In the genomic region with DNA sequence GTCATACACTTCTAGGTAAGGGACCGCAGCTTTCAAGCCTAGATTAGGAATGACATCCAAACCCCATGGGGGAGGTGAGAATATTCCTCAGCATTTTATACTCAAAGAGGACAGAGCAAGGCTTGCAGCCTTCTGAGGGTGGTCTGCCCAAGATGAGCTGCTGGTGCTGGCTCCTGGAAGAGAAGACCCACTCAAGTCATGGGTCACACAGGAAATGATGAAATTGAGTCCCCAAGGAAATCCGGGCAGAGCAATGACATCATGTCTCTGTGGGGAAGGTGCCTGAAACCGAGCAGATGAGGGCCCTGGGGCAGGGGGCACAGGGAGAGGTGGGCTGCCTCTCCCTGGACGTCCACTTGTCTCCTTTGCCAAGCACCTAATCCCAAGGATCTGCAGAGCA, we compare ENCODE assay signal across 35 cellular contexts.
"Had no signal": no experiment of that assay in that cellular context is flagged by ENCODE, and none has a peak within 500 bp of the region (broad histone marks: within the 10 kb centered on the region; RNA-seq: fewer than 3 reads in every experiment).

No MANE protein-coding gene starts in this region.

- H3K4me3 Mint-ChIP-seq: activated B cell treated with CpG ODN at 0.5 μM for 24 hours; activated CD8-positive, alpha-beta T cell treated with anti-CD3 and anti-CD28 coated beads for 36 hours; activated naive CD4-positive, alpha-beta T cell treated with anti-CD3 and anti-CD28 coated beads, Interleukin-2, amount 10 ng/mL, durations not matched to agents 7 days and 5 days; activated naive CD8-positive, alpha-beta T cell treated with anti-CD3 and anti-CD28 coated beads, Interleukin-2, amount 10 ng/mL, durations not matched to agents 7 days and 5 days; activated T-cell treated with anti-CD3 and anti-CD28 coated beads, Interleukin-2, amount 50 U/mL, for 24 hours; activated T-cell treated with anti-CD3 and anti-CD28 coated beads, Interleukin-2, amount 50 U/mL, for 72 hours; brain; dendritic cell treated with granulocyte-macrophage colony-stimulating factor and Interleukin-4, amounts not matched to agents 40 ng/mL and 50 ng/mL, for 4 days; endodermal cell; T-helper 17 cell; T-helper 2 cell treated with Interferon-gamma antibody and Interleukin-4, amounts not matched to agents 5 μg/mL and 100 μg/mL, for 36 hours had no signal

- H3K27ac ChIP-seq: ascending aorta, breast epithelium, cardiac muscle cell, colonic mucosa, dorsolateral prefrontal cortex, esophagus muscularis mucosa, foreskin keratinocyte, gastrocnemius medialis, WERI-Rb-1 had no signal

- DNase-seq: activated B cell treated with CpG ODN at 0.5 μM for 24 hours; activated CD4-positive, alpha-beta T cell treated with anti-CD3 and anti-CD28 coated beads for 48 hours; activated CD4-positive, alpha-beta T cell treated with anti-CD3 and anti-CD28 coated beads, Interleukin-2, amount 50 U/mL, for 1 hour; activated CD4-positive, alpha-beta T cell treated with anti-CD3 and anti-CD28 coated beads, Interleukin-2, amount 50 U/mL, for 48 hours; activated CD8-positive, alpha-beta memory T cell treated with anti-CD3 and anti-CD28 coated beads, Interleukin-2, amount 50 U/mL, for 48 hours; activated CD8-positive, alpha-beta T cell treated with anti-CD3 and anti-CD28 coated beads for 36 hours; activated gamma-delta T cell; activated naive CD4-positive, alpha-beta T cell; activated naive CD4-positive, alpha-beta T cell treated with anti-CD3 and anti-CD28 coated beads, Interleukin-2, amount 10 ng/mL, durations not matched to agents 7 days and 5 days; activated naive CD8-positive, alpha-beta T cell treated with anti-CD3 and anti-CD28 coated beads, Interleukin-2, amount 10 ng/mL, durations not matched to agents 7 days and 5 days; activated T-cell treated with anti-CD3 and anti-CD28 coated beads for 4 hours; activated T-cell treated with anti-CD3 and anti-CD28 coated beads, Interleukin-2, amount 50 U/mL, for 24 hours; activated T-cell treated with anti-CD3 and anti-CD28 coated beads, Interleukin-2, amount 50 U/mL, for 72 hours; central memory CD4-positive, alpha-beta T cell; cerebellar nuclear complex; colonic mucosa; dorsolateral prefrontal cortex; effector memory CD4-positive, alpha-beta T cell; endodermal cell; erythroblast; foreskin keratinocyte; gastrocnemius medialis; T-helper 1 cell; T-helper 17 cell; T1000; WERI-Rb-1 had no signal

- H3K4me3 ChIP-seq: ascending aorta, breast epithelium, cardiac muscle cell, colonic mucosa, dorsolateral prefrontal cortex, esophagus muscularis mucosa, gastrocnemius medialis had no signal

- H3K9me3 Mint-ChIP-seq: activated CD8-positive, alpha-beta T cell treated with anti-CD3 and anti-CD28 coated beads for 36 hours; activated naive CD4-positive, alpha-beta T cell treated with anti-CD3 and anti-CD28 coated beads, Interleukin-2, amount 10 ng/mL, durations not matched to agents 7 days and 5 days; activated naive CD4-positive, alpha-beta T cell treated with anti-CD3 and anti-CD28 coated beads, Interleukin-2, amount 50 U/mL, for 72 hours; activated naive CD8-positive, alpha-beta T cell treated with anti-CD3 and anti-CD28 coated beads, Interleukin-2, amount 10 ng/mL, durations not matched to agents 7 days and 5 days; activated T-cell treated with anti-CD3 and anti-CD28 coated beads, Interleukin-2, amount 50 U/mL, for 24 hours; dendritic cell treated with granulocyte-macrophage colony-stimulating factor and Interleukin-4, amounts not matched to agents 40 ng/mL and 50 ng/mL, for 4 days; endodermal cell; T-helper 2 cell treated with Interferon-gamma antibody and Interleukin-4, amounts not matched to agents 5 μg/mL and 100 μg/mL, for 36 hours had no signal

- H3K27me3 Mint-ChIP-seq: activated B cell treated with CpG ODN at 0.5 μM for 24 hours; activated CD8-positive, alpha-beta T cell treated with anti-CD3 and anti-CD28 coated beads for 36 hours; activated naive CD4-positive, alpha-beta T cell treated with anti-CD3 and anti-CD28 coated beads, Interleukin-2, amount 10 ng/mL, durations not matched to agents 7 days and 5 days; activated naive CD8-positive, alpha-beta T cell treated with anti-CD3 and anti-CD28 coated beads, Interleukin-2, amount 10 ng/mL, durations not matched to agents 7 days and 5 days; dendritic cell treated with granulocyte-macrophage colony-stimulating factor and Interleukin-4, amounts not matched to agents 40 ng/mL and 50 ng/mL, for 4 days had no signal

- ATAC-seq: activated CD4-positive, CD25-positive, alpha-beta regulatory T cell treated with anti-CD3 and anti-CD28 coated beads, Interleukin-2, amount 50 U/mL, for 24 hours; activated CD8-positive, alpha-beta T cell treated with anti-CD3 and anti-CD28 coated beads for 36 hours; activated naive CD4-positive, alpha-beta T cell treated with anti-CD3 and anti-CD28 coated beads, Interleukin-2, amount 50 U/mL, for 72 hours; activated T-cell treated with anti-CD3 and anti-CD28 coated beads, Interleukin-2, amount 50 U/mL, for 72 hours; foreskin keratinocyte; gastrocnemius medialis; T-helper 17 cell had no signal

- H3K27ac Mint-ChIP-seq: activated B cell treated with CpG ODN at 0.5 μM for 24 hours; activated CD8-positive, alpha-beta T cell treated with anti-CD3 and anti-CD28 coated beads for 36 hours; activated naive CD4-positive, alpha-beta T cell treated with anti-CD3 and anti-CD28 coated beads, Interleukin-2, amount 10 ng/mL, durations not matched to agents 7 days and 5 days; activated naive CD4-positive, alpha-beta T cell treated with anti-CD3 and anti-CD28 coated beads, Interleukin-2, amount 50 U/mL, for 72 hours; activated naive CD8-positive, alpha-beta T cell treated with anti-CD3 and anti-CD28 coated beads, Interleukin-2, amount 10 ng/mL, durations not matched to agents 7 days and 5 days; activated T-cell treated with anti-CD3 and anti-CD28 coated beads, Interleukin-2, amount 50 U/mL, for 24 hours; activated T-cell treated with anti-CD3 and anti-CD28 coated beads, Interleukin-2, amount 50 U/mL, for 72 hours; dendritic cell treated with granulocyte-macrophage colony-stimulating factor and Interleukin-4, amounts not matched to agents 40 ng/mL and 50 ng/mL, for 4 days; endodermal cell; T-helper 17 cell; T-helper 2 cell treated with Interferon-gamma antibody and Interleukin-4, amounts not matched to agents 5 μg/mL and 100 μg/mL, for 36 hours had no signal

- H3K4me1 Mint-ChIP-seq: activated B cell treated with CpG ODN at 0.5 μM for 24 hours; activated naive CD4-positive, alpha-beta T cell treated with anti-CD3 and anti-CD28 coated beads, Interleukin-2, amount 10 ng/mL, durations not matched to agents 7 days and 5 days; activated naive CD8-positive, alpha-beta T cell treated with anti-CD3 and anti-CD28 coated beads, Interleukin-2, amount 10 ng/mL, durations not matched to agents 7 days and 5 days had no signal

- H3K36me3 Mint-ChIP-seq: activated naive CD4-positive, alpha-beta T cell treated with anti-CD3 and anti-CD28 coated beads, Interleukin-2, amount 10 ng/mL, durations not matched to agents 7 days and 5 days; activated naive CD8-positive, alpha-beta T cell treated with anti-CD3 and anti-CD28 coated beads, Interleukin-2, amount 10 ng/mL, durations not matched to agents 7 days and 5 days; brain had no signal
